26 cellular contexts compared by ENCODE assay signal in the genomic region with DNA sequence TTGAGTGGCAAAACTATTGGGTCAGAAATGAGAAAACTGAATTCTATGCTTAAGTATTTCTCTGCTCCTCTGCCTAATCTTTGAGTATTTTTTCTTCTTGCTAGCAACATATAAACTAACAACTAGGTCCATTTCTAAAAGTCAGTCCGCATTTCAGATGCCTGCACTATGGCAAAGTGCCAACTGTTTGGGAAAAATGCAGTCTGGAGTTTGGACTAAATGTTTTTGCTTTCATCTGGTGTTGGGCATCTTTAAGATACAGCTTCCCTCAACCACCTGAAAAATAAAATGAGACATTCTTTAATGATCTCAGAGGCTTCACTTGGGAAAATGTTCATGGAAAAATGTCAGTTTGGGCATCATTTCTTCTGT.
A peak's percentile ranks its signal among the peaks of the same experiment; 100 is the strongest.
DNase-seq lines count a peak whose midpoint lies in the region; ATAC-seq and TF ChIP-seq lines count a peak whose summit lies in the region.
"Had no signal": no experiment of that assay in that cellular context is flagged by ENCODE, and none has a peak within 500 bp of the region (broad histone marks: within the 10 kb centered on the region; RNA-seq: fewer than 3 reads in every experiment).

No MANE protein-coding gene starts in this region.

- H3K36me3 Mint-ChIP-seq in neural progenitor cell (no peaks in the 10 kb centered on the region), mesothelial cell of epicardium (no peaks in the 10 kb centered on the region)
- H3K36me3 Mint-ChIP-seq: activated naive CD8-positive, alpha-beta T cell treated with anti-CD3 and anti-CD28 coated beads, Interleukin-2, amount 10 ng/mL, durations not matched to agents 7 days and 5 days; naive thymus-derived CD4-positive, alpha-beta T cell had no signal

- H3K9me3 ChIP-seq in heart left ventricle, result no peaks in the 10 kb centered on the region
- H3K9me3 ChIP-seq in neural progenitor cell (ENCODE audit: low read depth), result no peaks in the 10 kb centered on the region
- no peaks in the 10 kb centered on the region for H3K9me3 ChIP-seq in aorta (ENCODE audit: control insufficient read depth, low read length)
- H3K9me3 ChIP-seq: A549, left lung, SJSA1, spleen, uterus had no signal

- no peaks in the 10 kb centered on the region for H3K36me3 ChIP-seq in heart left ventricle
- H3K36me3 ChIP-seq in neural progenitor cell, result no peaks in the 10 kb centered on the region
- no peaks in the 10 kb centered on the region for H3K36me3 ChIP-seq in aorta (ENCODE audit: control insufficient read depth in 1 of 2, insufficient read depth in 2 of 2, low read length in 1 of 2)
- H3K36me3 ChIP-seq: left lung, SJSA1, spleen, uterus had no signal

- H3K4me3 Mint-ChIP-seq in neural progenitor cell, result no peak overlapping the region
- no peak overlapping the region for H3K4me3 Mint-ChIP-seq in mesothelial cell of epicardium
- H3K4me3 Mint-ChIP-seq: activated naive CD8-positive, alpha-beta T cell treated with anti-CD3 and anti-CD28 coated beads, Interleukin-2, amount 10 ng/mL, durations not matched to agents 7 days and 5 days; naive thymus-derived CD4-positive, alpha-beta T cell had no signal

- H3K27ac Mint-ChIP-seq in neural progenitor cell (no peak overlapping the region), mesothelial cell of epicardium (no peak overlapping the region)
- H3K27ac Mint-ChIP-seq: activated naive CD8-positive, alpha-beta T cell treated with anti-CD3 and anti-CD28 coated beads, Interleukin-2, amount 10 ng/mL, durations not matched to agents 7 days and 5 days; naive thymus-derived CD4-positive, alpha-beta T cell had no signal

- peaks cover 12% of the 10 kb centered on the region for H3K4me1 Mint-ChIP-seq in neural progenitor cell
- peaks cover 15% of the 10 kb centered on the region for H3K4me1 Mint-ChIP-seq in mesothelial cell of epicardium
- H3K4me1 Mint-ChIP-seq: activated naive CD8-positive, alpha-beta T cell treated with anti-CD3 and anti-CD28 coated beads, Interleukin-2, amount 10 ng/mL, durations not matched to agents 7 days and 5 days; naive thymus-derived CD4-positive, alpha-beta T cell had no signal

- no peak overlapping the region for H3K4me2 ChIP-seq in neural progenitor cell
- H3K4me2 ChIP-seq: A549 had no signal

- peak overlapping the region; percentile 51 for H2AFZ ChIP-seq in neural progenitor cell (replicated peaks)
- H2AFZ ChIP-seq: GM23248 had no signal

- no peak for DNase-seq in heart left ventricle
- no peak for DNase-seq in cardiac septum (ENCODE audit: low spot score)
- peak; percentile 41 for DNase-seq in fibroblast of the aortic adventitia (ENCODE audit: low read depth)
- DNase-seq in neural progenitor cell (ENCODE audit: low spot score), result no peak
- no peak for DNase-seq in aorta
- DNase-seq in mesothelial cell of epicardium (ENCODE audit: low spot score in 2 of 2, unreplicated experiment in 2 of 2), result no peak
- DNase-seq in posterior vena cava (ENCODE audit: low spot score), result no peak
- DNase-seq: activated gamma-delta T cell treated with Interleukin-2 at 50 U/mL for 16 hours; activated naive CD8-positive, alpha-beta T cell treated with anti-CD3 and anti-CD28 coated beads, Interleukin-2, amount 10 ng/mL, durations not matched to agents 7 days and 5 days; activated T-cell treated with anti-CD3 and anti-CD28 coated beads, Interleukin-2, amount 50 U/mL, for 48 hours; GM23248; Karpas-422; left lung; naive thymus-derived CD4-positive, alpha-beta T cell; NCI-H1417 treated with DMSO at 0.1 percent for 48 hours; NCI-H82; occipital lobe; spleen; stimulated activated CD4-positive, alpha-beta T cell treated with anti-CD3 and anti-CD28 coated beads, Interleukin-2, amount 100 ng/mL, for 24 hours; stimulated activated naive CD8-positive, alpha-beta T cell treated with anti-CD3 and anti-CD28 coated beads, Interleukin-15, Interleukin-2, amounts not matched to agents 100 U/mL and 50 U/mL, for 24 hours; T-helper 1 cell; uterus had no signal

- intact Hi-C loops in heart left ventricle (cut with DNase I), result loop anchor here in 5 of 10 donors (5.0 kb wide), 1 partner anchor 46 kb away; no protein-coding TSS in a partner anchor
- intact Hi-C loops in cardiac septum (cut with DNase I), result no loop called here
- intact Hi-C loops in aorta (cut with DNase I), result loop anchor here in 1 of 2 donors (5.0 kb wide), 1 partner anchor 46 kb away; no protein-coding TSS in a partner anchor
- intact Hi-C loops in posterior vena cava (cut with DNase I), result loop anchor here in 1 of 2 donors (5.0 kb wide), 1 partner anchor 1231 kb away; no protein-coding TSS in a partner anchor

- H3F3A ChIP-seq in neural progenitor cell (ENCODE audit: low read depth), result no peaks in the 10 kb centered on the region

- TF ChIP-seq POLR2A in heart left ventricle (IDR thresholded peaks at IDR 0.05), result no peak

- TF ChIP-seq CTCF in heart left ventricle (IDR thresholded peaks at IDR 0.05), result no peak
- TF ChIP-seq CTCF in fibroblast of the aortic adventitia (IDR thresholded peaks at IDR 0.05; ENCODE audit: insufficient read depth, low read length), result no peak
- no peak for TF ChIP-seq CTCF in neural progenitor cell (IDR thresholded peaks at IDR 0.05)
- no peak for TF ChIP-seq CTCF in mesothelial cell of epicardium (IDR thresholded peaks at IDR 0.05; ENCODE audit: unreplicated experiment)

- no peaks in the 10 kb centered on the region for H3K27me3 ChIP-seq in heart left ventricle
- H3K27me3 ChIP-seq in neural progenitor cell, result no peaks in the 10 kb centered on the region
- H3K27me3 ChIP-seq in aorta (ENCODE audit: control insufficient read depth in 1 of 2, insufficient read depth in 2 of 2, low read length in 1 of 2), result no peaks in the 10 kb centered on the region
- H3K27me3 ChIP-seq: left lung, SJSA1, spleen, uterus had no signal

- 18 to 27% (median 20%) methylated on average over 1 of the region's 1 CpG for WGBS in heart left ventricle, 4 donors
- WGBS in aorta, 2 donors, result 3 to 4% methylated on average over 1 of the region's 1 CpG

- H3K27me3 Mint-ChIP-seq in neural progenitor cell (ENCODE audit: insufficient read depth, low read depth) (no peaks in the 10 kb centered on the region), mesothelial cell of epicardium (ENCODE audit: low read depth) (no peaks in the 10 kb centered on the region)
- H3K27me3 Mint-ChIP-seq: activated naive CD8-positive, alpha-beta T cell treated with anti-CD3 and anti-CD28 coated beads, Interleukin-2, amount 10 ng/mL, durations not matched to agents 7 days and 5 days had no signal

- H3K9me3 Mint-ChIP-seq in neural progenitor cell (no peaks in the 10 kb centered on the region), mesothelial cell of epicardium (no peaks in the 10 kb centered on the region)
- H3K9me3 Mint-ChIP-seq: activated naive CD8-positive, alpha-beta T cell treated with anti-CD3 and anti-CD28 coated beads, Interleukin-2, amount 10 ng/mL, durations not matched to agents 7 days and 5 days had no signal

- peaks cover 0 to 24% (median 0%) of the 10 kb centered on the region in 12 donors for H3K4me1 ChIP-seq in heart left ventricle
- H3K4me1 ChIP-seq in neural progenitor cell, result peaks cover 10% of the 10 kb centered on the region
- H3K4me1 ChIP-seq in aorta (ENCODE audit: control insufficient read depth in 1 of 2, insufficient read depth in 2 of 2, low read length in 2 of 2), result peaks cover 4 to 21% of the 10 kb centered on the region in 2 donors
- H3K4me1 ChIP-seq: A549, left lung, spleen, uterus had no signal

- ATAC-seq in heart left ventricle (no peak), aorta (ENCODE audit: low FRiP score) (peak; percentile 6), GM18909 (IDR thresholded peaks at IDR 0.05; ENCODE audit: poor library complexity, unreplicated experiment) (no peak)
- ATAC-seq: A549; HepG2; left lung; naive thymus-derived CD4-positive, alpha-beta T cell; stimulated activated naive CD8-positive, alpha-beta T cell treated with anti-CD3 and anti-CD28 coated beads, Interleukin-15, Interleukin-2, amounts not matched to agents 100 U/mL and 50 U/mL, for 24 hours had no signal

- H4K20me1 ChIP-seq in neural progenitor cell (ENCODE audit: low read depth), result no peaks in the 10 kb centered on the region

- H3K4me3 ChIP-seq in heart left ventricle, result peak overlapping the region; percentile 14 to 60 (median 47)
- H3K4me3 ChIP-seq in fibroblast of the aortic adventitia (ENCODE audit: low read depth, low read length), result no peak overlapping the region
- no peak overlapping the region for H3K4me3 ChIP-seq in neural progenitor cell
- H3K4me3 ChIP-seq in aorta (ENCODE audit: low read length in 2 of 2), result no peak overlapping the region
- H3K4me3 ChIP-seq: A549, GM23248, left lung, SJSA1, spleen, uterus had no signal

- no peaks in the 10 kb centered on the region for H3K79me2 ChIP-seq in neural progenitor cell (ENCODE audit: low read depth)

- H3K27ac ChIP-seq in heart left ventricle (peak overlapping the region; percentile 37 to 91 (median 80)), neural progenitor cell (no peak overlapping the region), aorta (ENCODE audit: low read depth in 1 of 2, low read length in 2 of 2) (peak overlapping the region in 1 of 2 donors; percentile 43)
- H3K27ac ChIP-seq: A549, GM23248, left lung, SJSA1, spleen, uterus had no signal

- no peak overlapping the region for H3K9ac ChIP-seq in neural progenitor cell
- H3K9ac ChIP-seq: GM23248 had no signal

Comparison
In these comparisons a context has a peak if more than half of its experiments do, and no peak if none do; other contexts are left out.
1. H3K4me3 ChIP-seq: peak in heart left ventricle (12 of 12); none in fibroblast of the aortic adventitia (single experiment), neural progenitor cell (single experiment) and aorta (0 of 2).